ENCODE assay signal across 16 cellular contexts in genomic region chr1:64131155-64131554, GRCh38.
DNase-seq lines count a peak whose midpoint lies in the region; ATAC-seq and TF ChIP-seq lines count a peak whose summit lies in the region.
"Had no signal": no experiment of that assay in that cellular context is flagged by ENCODE, and none has a peak within 500 bp of the region (broad histone marks: within the 10 kb centered on the region; RNA-seq: fewer than 3 reads in every experiment).

No MANE protein-coding gene starts in this region.

- peaks cover 2% of the 10 kb centered on the region for H3K36me3 Mint-ChIP-seq in endodermal cell (ENCODE audit: low read depth)
- no peaks in the 10 kb centered on the region for H3K36me3 Mint-ChIP-seq in neural progenitor cell
- no peaks in the 10 kb centered on the region for H3K36me3 Mint-ChIP-seq in activated naive CD8-positive, alpha-beta T cell treated with anti-CD3 and anti-CD28 coated beads, Interleukin-2, amount 50 U/mL, for 24 hours (ENCODE audit: low read depth)
- H3K36me3 Mint-ChIP-seq: CD14-positive monocyte; CD8-positive, alpha-beta memory T cell had no signal

- no peak for TF ChIP-seq CTCF in right atrium auricular region (IDR thresholded peaks at IDR 0.05)
- no peak for TF ChIP-seq CTCF in endodermal cell (conservative IDR thresholded peaks at IDR 0.05)
- no peak for TF ChIP-seq CTCF in neural progenitor cell (IDR thresholded peaks at IDR 0.05)
- TF ChIP-seq CTCF in omental fat pad (IDR thresholded peaks at IDR 0.05): no peak

- peaks cover 0 to 7% of the 10 kb centered on the region in 2 donors for H3K4me1 ChIP-seq in right atrium auricular region
- H3K4me1 ChIP-seq in endodermal cell (ENCODE audit: control insufficient read depth, insufficient read depth, low read length): peaks cover 7% of the 10 kb centered on the region
- H3K4me1 ChIP-seq in neural progenitor cell: peaks cover 6% of the 10 kb centered on the region
- no peaks in the 10 kb centered on the region for H3K4me1 ChIP-seq in HAP-1
- H3K4me1 ChIP-seq: Caco-2 had no signal

- peak; percentile 33 for ATAC-seq in Right ventricle myocardium inferior
- peak; percentile 70 for ATAC-seq in left ventricle myocardium superior
- ATAC-seq in omental fat pad (ENCODE audit: low FRiP score): no peak
- no peak for ATAC-seq in activated naive CD8-positive, alpha-beta T cell treated with anti-CD3 and anti-CD28 coated beads, Interleukin-2, amount 50 U/mL, for 24 hours

- DNase-seq in Right ventricle myocardium inferior (ENCODE audit: missing footprints) (no peak), right atrium auricular region (ENCODE audit: low spot score) (no peak), endodermal cell (no peak), left ventricle myocardium superior (no peak), neural progenitor cell (ENCODE audit: low spot score) (peak; percentile 34), omental fat pad (ENCODE audit: low spot score) (no peak), HAP-1 (ENCODE audit: low spot score in 2 of 2) (no peak)
- no peak for DNase-seq in activated naive CD8-positive, alpha-beta T cell treated with anti-CD3 and anti-CD28 coated beads, Interleukin-2, amount 50 U/mL, for 24 hours
- DNase-seq: Caco-2; CD8-positive, alpha-beta memory T cell; DND-41; GDM1; HCEC 1CT; HFFc6 had no signal

- H3K9ac ChIP-seq in endodermal cell (ENCODE audit: extremely low read depth, low read length, poor library complexity, severe bottlenecking): no peak overlapping the region
- no peak overlapping the region for H3K9ac ChIP-seq in neural progenitor cell

- H3K36me3 ChIP-seq in right atrium auricular region: no peaks in the 10 kb centered on the region
- no peaks in the 10 kb centered on the region for H3K36me3 ChIP-seq in endodermal cell (ENCODE audit: control insufficient read depth, insufficient read depth, low read length)
- no peaks in the 10 kb centered on the region for H3K36me3 ChIP-seq in neural progenitor cell
- H3K36me3 ChIP-seq in HAP-1 (replicated peaks): no peaks in the 10 kb centered on the region

- no peaks in the 10 kb centered on the region for H3K27me3 Mint-ChIP-seq in endodermal cell (ENCODE audit: insufficient read depth)
- no peaks in the 10 kb centered on the region for H3K27me3 Mint-ChIP-seq in neural progenitor cell (ENCODE audit: insufficient read depth, low read depth)
- H3K27me3 Mint-ChIP-seq in activated naive CD8-positive, alpha-beta T cell treated with anti-CD3 and anti-CD28 coated beads, Interleukin-2, amount 50 U/mL, for 24 hours: no peaks in the 10 kb centered on the region

- H3K27ac Mint-ChIP-seq in endodermal cell: peak overlapping the region; percentile 77
- no peak overlapping the region for H3K27ac Mint-ChIP-seq in neural progenitor cell
- no peak overlapping the region for H3K27ac Mint-ChIP-seq in activated naive CD8-positive, alpha-beta T cell treated with anti-CD3 and anti-CD28 coated beads, Interleukin-2, amount 50 U/mL, for 24 hours
- H3K27ac Mint-ChIP-seq: CD14-positive monocyte; CD8-positive, alpha-beta memory T cell; HFFc6 had no signal

- intact Hi-C loops in Right ventricle myocardium inferior (cut with DNase I) (loop anchor here (5.0 to 10.0 kb wide), 2 partner anchors 86 to 194 kb away; no protein-coding TSS in a partner anchor), left ventricle myocardium superior (cut with micrococcal nuclease) (loop anchor here (10.0 kb wide), 1 partner anchor 356 kb away; the partner anchor contains the start of gene ROR1)

- peaks cover 3% of the 10 kb centered on the region for H3K79me2 ChIP-seq in neural progenitor cell (ENCODE audit: low read depth)

- H3K27ac ChIP-seq in right atrium auricular region (no peak overlapping the region), endodermal cell (ENCODE audit: low read depth, low read length) (no peak overlapping the region), neural progenitor cell (no peak overlapping the region)
- H3K27ac ChIP-seq: 22Rv1 had no signal

- H3K4me1 Mint-ChIP-seq in endodermal cell (peaks cover 11% of the 10 kb centered on the region), neural progenitor cell (peaks cover 12% of the 10 kb centered on the region)
- no peaks in the 10 kb centered on the region for H3K4me1 Mint-ChIP-seq in activated naive CD8-positive, alpha-beta T cell treated with anti-CD3 and anti-CD28 coated beads, Interleukin-2, amount 50 U/mL, for 24 hours
- H3K4me1 Mint-ChIP-seq: CD14-positive monocyte; CD8-positive, alpha-beta memory T cell had no signal

- no peaks in the 10 kb centered on the region for H3K9me3 Mint-ChIP-seq in endodermal cell
- H3K9me3 Mint-ChIP-seq in neural progenitor cell: no peaks in the 10 kb centered on the region
- H3K9me3 Mint-ChIP-seq in activated naive CD8-positive, alpha-beta T cell treated with anti-CD3 and anti-CD28 coated beads, Interleukin-2, amount 50 U/mL, for 24 hours: no peaks in the 10 kb centered on the region
- H3K9me3 Mint-ChIP-seq: CD8-positive, alpha-beta memory T cell; HFFc6 had no signal

- H2AFZ ChIP-seq in neural progenitor cell (replicated peaks): no peak overlapping the region

- H3K27me3 ChIP-seq in right atrium auricular region (no peaks in the 10 kb centered on the region), endodermal cell (ENCODE audit: control insufficient read depth, insufficient read depth, low read length, poor library complexity, severe bottlenecking) (no peaks in the 10 kb centered on the region), neural progenitor cell (no peaks in the 10 kb centered on the region), HAP-1 (ENCODE audit: low read depth) (peaks cover 6% of the 10 kb centered on the region; the same call in 1 of the 2 replicates)

- H3K9me3 ChIP-seq in right atrium auricular region (no peaks in the 10 kb centered on the region), endodermal cell (ENCODE audit: control insufficient read depth, low read length) (no peaks in the 10 kb centered on the region), neural progenitor cell (ENCODE audit: low read depth) (no peaks in the 10 kb centered on the region), HAP-1 (no peaks in the 10 kb centered on the region)
- H3K9me3 ChIP-seq: Caco-2 had no signal

- in situ Hi-C loops in HAP-1 (cut with MboI; ENCODE audit: low sequenced_read_pairs): no loop called here

- no peak overlapping the region for H3K4me3 ChIP-seq in right atrium auricular region
- no peak overlapping the region for H3K4me3 ChIP-seq in endodermal cell (ENCODE audit: low read length)
- H3K4me3 ChIP-seq in neural progenitor cell: no peak overlapping the region
- no peak overlapping the region for H3K4me3 ChIP-seq in HAP-1

- no peaks in the 10 kb centered on the region for H4K20me1 ChIP-seq in neural progenitor cell (ENCODE audit: low read depth)

- no peak overlapping the region for H3K4me2 ChIP-seq in neural progenitor cell

- H3F3A ChIP-seq in neural progenitor cell (ENCODE audit: low read depth): no peaks in the 10 kb centered on the region

- 53 to 63% methylated on average over 1 to 2 of the region's 2 CpGs for WGBS in endodermal cell (ENCODE audit: insufficient coverage in 1 of 2, insufficient read length in 1 of 2), 2 experiments

- H3K4me3 Mint-ChIP-seq in endodermal cell (no peak overlapping the region), neural progenitor cell (no peak overlapping the region)
- no peak overlapping the region for H3K4me3 Mint-ChIP-seq in activated naive CD8-positive, alpha-beta T cell treated with anti-CD3 and anti-CD28 coated beads, Interleukin-2, amount 50 U/mL, for 24 hours
- H3K4me3 Mint-ChIP-seq: CD14-positive monocyte; CD8-positive, alpha-beta memory T cell; HFFc6 had no signal

Comparison
In these comparisons a context has a peak if more than half of its experiments do, and no peak if none do; other contexts are left out.
1. ATAC-seq: peak in Right ventricle myocardium inferior (single experiment) and left ventricle myocardium superior (single experiment); none in omental fat pad (single experiment) and activated naive CD8-positive, alpha-beta T cell treated with anti-CD3 and anti-CD28 coated beads, Interleukin-2, amount 50 U/mL, for 24 hours (single experiment).